Comparison of ENCODE assay signal across 8 cellular contexts in the genomic region with DNA sequence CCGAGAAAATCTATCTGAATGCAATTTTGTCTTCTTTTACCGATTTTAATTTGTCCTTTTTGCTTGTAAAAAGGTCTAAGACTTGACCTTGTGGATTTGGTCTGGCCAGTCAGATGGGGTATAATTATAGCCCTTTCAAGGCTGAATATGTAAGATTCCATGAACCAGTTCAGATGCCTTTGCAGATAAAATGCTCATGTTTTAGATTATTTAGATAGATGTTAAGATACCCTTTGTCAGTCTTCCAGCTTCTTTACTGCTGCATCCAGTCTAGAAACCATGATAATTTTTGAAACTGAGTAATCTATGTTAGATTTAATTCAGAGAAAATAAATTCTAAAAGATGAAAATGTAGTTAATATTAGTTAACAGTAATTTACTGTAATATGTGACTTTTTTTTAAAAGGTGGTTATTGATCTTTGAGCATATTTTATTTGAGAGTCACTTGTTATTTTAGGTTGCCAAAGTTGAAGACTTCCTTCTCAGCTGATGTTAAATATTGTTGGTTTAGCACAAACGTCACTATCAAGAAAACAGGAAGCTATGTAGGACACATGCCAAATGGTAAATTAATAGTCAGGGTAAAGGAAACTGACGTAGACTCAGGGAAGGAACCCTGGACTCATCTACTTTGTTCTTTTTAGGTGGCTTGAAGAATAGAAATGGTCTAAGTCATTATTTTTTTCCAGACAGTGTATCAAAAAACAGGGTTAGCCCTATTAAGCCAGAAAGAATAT. TPM values are rescaled to one million over a fixed set of nuclear protein-coding genes. Genes with fewer than 3 reads are reported as not detected.
DNase-seq lines count a peak whose midpoint lies in the region; ATAC-seq and TF ChIP-seq lines count a peak whose summit lies in the region.

No MANE protein-coding gene starts in this region.

- H3K36me3 ChIP-seq in Loucy (ENCODE audit: insufficient read depth, low read length) = no peaks in the 10 kb centered on the region
- no peaks in the 10 kb centered on the region for H3K36me3 ChIP-seq in right atrium auricular region

- H3K4me1 ChIP-seq in Loucy (ENCODE audit: insufficient read depth, low read length, poor library complexity, severe bottlenecking) = peaks cover 19% of the 10 kb centered on the region
- H3K4me1 ChIP-seq in right atrium auricular region = peaks cover 0 to 30% of the 10 kb centered on the region in 2 donors

- TF ChIP-seq CTCF in Loucy (conservative IDR thresholded peaks at IDR 0.05; ENCODE audit: low read length) (no peak), right atrium auricular region (IDR thresholded peaks at IDR 0.05) (no peak)

- 0 out of 2 replicates have a peak, but pooled peaks cover 4% of the 10 kb centered on the region for H3K79me2 ChIP-seq in Loucy (ENCODE audit: insufficient read depth, low read length)

- H3K4me1 Mint-ChIP-seq in activated naive CD8-positive, alpha-beta T cell (ENCODE audit: low read depth) = peaks cover 20% of the 10 kb centered on the region

- H3K27me3 ChIP-seq in Loucy (ENCODE audit: insufficient read depth, low read length, poor library complexity, severe bottlenecking) = no peaks in the 10 kb centered on the region
- H3K27me3 ChIP-seq in right atrium auricular region = no peaks in the 10 kb centered on the region

- peak overlapping the region; percentile 1 for H3K4me2 ChIP-seq in Loucy (ENCODE audit: low read depth, low read length, poor library complexity, severe bottlenecking)

- no peaks in the 10 kb centered on the region for H3K27me3 Mint-ChIP-seq in activated naive CD8-positive, alpha-beta T cell

- H3F3A ChIP-seq in Loucy (ENCODE audit: low read depth) = no peaks in the 10 kb centered on the region

- H3K9me3 ChIP-seq in Loucy (ENCODE audit: insufficient read depth, low read depth, low read length) = no peaks in the 10 kb centered on the region
- no peaks in the 10 kb centered on the region for H3K9me3 ChIP-seq in right atrium auricular region

- H3K9ac ChIP-seq in Loucy (ENCODE audit: low read depth, low read length, poor library complexity, severe bottlenecking) = no peak overlapping the region

- no peak overlapping the region for H2AFZ ChIP-seq in Loucy (ENCODE audit: low read length)

- no peak overlapping the region for H3K4me3 ChIP-seq in Loucy (ENCODE audit: low read length, poor library complexity, severe bottlenecking)
- H3K4me3 ChIP-seq in right atrium auricular region = no peak overlapping the region

- H3K36me3 Mint-ChIP-seq in activated naive CD8-positive, alpha-beta T cell = peaks cover 3% of the 10 kb centered on the region

- H3K9me3 Mint-ChIP-seq in activated naive CD8-positive, alpha-beta T cell (ENCODE audit: low read depth) = no peaks in the 10 kb centered on the region

- peak overlapping the region; percentile 49 to 51 for H3K27ac ChIP-seq in right atrium auricular region

- H3K4me3 Mint-ChIP-seq in activated naive CD8-positive, alpha-beta T cell = peak overlapping the region; percentile 8

- peak overlapping the region; percentile 62 for H3K27ac Mint-ChIP-seq in activated naive CD8-positive, alpha-beta T cell

- ATAC-seq in GM18907 (IDR thresholded peaks at IDR 0.05; ENCODE audit: unreplicated experiment) = no peak
- no peak for ATAC-seq in GM18502 (IDR thresholded peaks at IDR 0.05; ENCODE audit: poor library complexity, unreplicated experiment)

- H4K20me1 ChIP-seq in Loucy (ENCODE audit: insufficient read depth, low read length, poor library complexity, severe bottlenecking) = no peaks in the 10 kb centered on the region

- H3K9me2 ChIP-seq in Loucy (replicated peaks; ENCODE audit: low read depth, low read length) = no peaks in the 10 kb centered on the region

- DNase-seq in right atrium auricular region (ENCODE audit: low spot score) (no peak), smooth muscle cell of the brain vasculature (ENCODE audit: low read depth, low spot score) (peak; percentile 26), NCI-H1092 (lab: John Stamatoyannopoulos, UW) (no peak), amniotic stem cell (lab: John Stamatoyannopoulos, UW) (no peak)

RNA-seq across cellular contexts. Expression of gene BABAM2, which starts 29.8 kb away (rescaled TPM):
- 10 to 100 TPM; 58.8 to 60.6 TPM for total RNA-seq in right atrium auricular region

RNA-seq across cellular contexts. Expression of gene RBKS, which starts 30.1 kb away (rescaled TPM):
- total RNA-seq in right atrium auricular region = 1 to 10 TPM; 1.6 to 2.1 TPM
